In the genomic region with DNA sequence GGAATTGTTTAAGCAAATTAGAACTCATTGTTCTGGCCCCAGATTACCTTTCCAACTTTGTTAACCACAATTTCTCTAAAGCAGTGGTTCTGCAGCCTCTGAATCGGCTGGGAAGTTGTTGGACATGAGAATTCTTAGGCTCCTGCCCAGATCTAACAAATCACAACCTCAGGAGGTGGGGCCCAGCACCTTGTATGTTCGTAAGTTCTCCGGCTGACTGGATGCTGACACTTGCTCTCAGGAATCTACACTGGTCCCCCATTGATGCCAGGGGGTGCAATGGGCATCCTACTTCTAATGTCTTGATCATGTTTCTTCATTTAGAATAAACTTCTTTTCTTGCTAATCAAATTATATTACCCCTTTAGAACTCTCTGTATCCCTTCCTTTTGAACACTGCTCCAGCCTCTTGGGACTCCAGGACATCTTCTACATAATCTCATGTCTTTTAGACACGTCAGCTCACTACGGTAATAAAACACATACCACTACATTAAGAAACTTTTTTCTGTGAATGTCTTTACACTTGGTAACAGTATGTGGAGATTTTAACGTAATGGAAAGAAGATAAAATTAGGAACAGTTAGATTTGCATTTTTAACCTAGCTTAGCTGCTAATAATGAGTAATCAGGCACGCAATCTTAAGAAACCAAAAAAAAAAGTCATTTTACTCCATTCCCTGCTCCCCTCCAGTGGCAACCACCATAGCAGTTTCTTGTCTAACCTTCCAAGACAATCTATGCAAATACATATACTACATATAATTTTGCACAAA, we compare ENCODE assay signal across 1 cellular context.
TF ChIP-seq lines count a peak whose summit lies in the region.

No MANE protein-coding gene starts in this region.

TF ChIP-seq in WTC11, 78 proteins besides CTCF, POLR2A, EP300 and RAD21:
- TF ChIP-seq JAZF1 (CRISPR knock-in tag; IDR thresholded peaks at IDR 0.05) = no peak
- TF ChIP-seq ZNF512 (CRISPR knock-in tag; IDR thresholded peaks at IDR 0.05; ENCODE audit: borderline replicate concordance) = no peak
- TF ChIP-seq MXD4 (CRISPR knock-in tag; IDR thresholded peaks at IDR 0.05; ENCODE audit: borderline replicate concordance) = no peak
- TF ChIP-seq ZNF396 (CRISPR knock-in tag; IDR thresholded peaks at IDR 0.05; ENCODE audit: borderline replicate concordance) = no peak
- TF ChIP-seq E2F5 (CRISPR knock-in tag; IDR thresholded peaks at IDR 0.05) = no peak
- TF ChIP-seq ATF3 (CRISPR knock-in tag; conservative IDR thresholded peaks at IDR 0.05) = no peak
- no peak for TF ChIP-seq PRRX2 (CRISPR knock-in tag; IDR thresholded peaks at IDR 0.05)
- no peak for TF ChIP-seq ZBTB43 (CRISPR knock-in tag; IDR thresholded peaks at IDR 0.05)
- no peak for TF ChIP-seq CREM (CRISPR knock-in tag; IDR thresholded peaks at IDR 0.05)
- TF ChIP-seq ZNF138 (CRISPR knock-in tag; conservative IDR thresholded peaks at IDR 0.05) = no peak
- TF ChIP-seq NR1H2 (CRISPR knock-in tag; IDR thresholded peaks at IDR 0.05) = no peak
- TF ChIP-seq ATF2 (CRISPR knock-in tag; IDR thresholded peaks at IDR 0.05; ENCODE audit: borderline replicate concordance, low read depth) = no peak
- TF ChIP-seq, protein P1, sequence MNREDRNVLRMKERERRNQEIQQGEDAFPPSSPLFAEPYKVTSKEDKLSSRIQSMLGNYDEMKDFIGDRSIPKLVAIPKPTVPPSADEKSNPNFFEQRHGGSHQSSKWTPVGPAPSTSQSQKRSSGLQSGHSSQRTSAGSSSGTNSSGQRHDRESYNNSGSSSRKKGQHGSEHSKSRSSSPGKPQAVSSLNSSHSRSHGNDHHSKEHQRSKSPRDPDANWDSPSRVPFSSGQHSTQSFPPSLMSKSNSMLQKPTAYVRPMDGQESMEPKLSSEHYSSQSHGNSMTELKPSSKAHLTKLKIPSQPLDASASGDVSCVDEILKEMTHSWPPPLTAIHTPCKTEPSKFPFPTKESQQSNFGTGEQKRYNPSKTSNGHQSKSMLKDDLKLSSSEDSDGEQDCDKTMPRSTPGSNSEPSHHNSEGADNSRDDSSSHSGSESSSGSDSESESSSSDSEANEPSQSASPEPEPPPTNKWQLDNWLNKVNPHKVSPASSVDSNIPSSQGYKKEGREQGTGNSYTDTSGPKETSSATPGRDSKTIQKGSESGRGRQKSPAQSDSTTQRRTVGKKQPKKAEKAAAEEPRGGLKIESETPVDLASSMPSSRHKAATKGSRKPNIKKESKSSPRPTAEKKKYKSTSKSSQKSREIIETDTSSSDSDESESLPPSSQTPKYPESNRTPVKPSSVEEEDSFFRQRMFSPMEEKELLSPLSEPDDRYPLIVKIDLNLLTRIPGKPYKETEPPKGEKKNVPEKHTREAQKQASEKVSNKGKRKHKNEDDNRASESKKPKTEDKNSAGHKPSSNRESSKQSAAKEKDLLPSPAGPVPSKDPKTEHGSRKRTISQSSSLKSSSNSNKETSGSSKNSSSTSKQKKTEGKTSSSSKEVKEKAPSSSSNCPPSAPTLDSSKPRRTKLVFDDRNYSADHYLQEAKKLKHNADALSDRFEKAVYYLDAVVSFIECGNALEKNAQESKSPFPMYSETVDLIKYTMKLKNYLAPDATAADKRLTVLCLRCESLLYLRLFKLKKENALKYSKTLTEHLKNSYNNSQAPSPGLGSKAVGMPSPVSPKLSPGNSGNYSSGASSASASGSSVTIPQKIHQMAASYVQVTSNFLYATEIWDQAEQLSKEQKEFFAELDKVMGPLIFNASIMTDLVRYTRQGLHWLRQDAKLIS (CRISPR knock-in tag; IDR thresholded peaks at IDR 0.05; ENCODE audit: borderline replicate concordance) = no peak
- TF ChIP-seq NFATC4 (CRISPR knock-in tag; IDR thresholded peaks at IDR 0.05) = no peak
- no peak for TF ChIP-seq GTF2I (CRISPR knock-in tag; conservative IDR thresholded peaks at IDR 0.05)
- TF ChIP-seq, protein P2, sequence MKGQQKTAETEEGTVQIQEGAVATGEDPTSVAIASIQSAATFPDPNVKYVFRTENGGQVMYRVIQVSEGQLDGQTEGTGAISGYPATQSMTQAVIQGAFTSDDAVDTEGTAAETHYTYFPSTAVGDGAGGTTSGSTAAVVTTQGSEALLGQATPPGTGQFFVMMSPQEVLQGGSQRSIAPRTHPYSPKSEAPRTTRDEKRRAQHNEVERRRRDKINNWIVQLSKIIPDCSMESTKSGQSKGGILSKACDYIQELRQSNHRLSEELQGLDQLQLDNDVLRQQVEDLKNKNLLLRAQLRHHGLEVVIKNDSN (CRISPR knock-in tag; IDR thresholded peaks at IDR 0.05) = no peak
TF ChIP-seq in WTC11: peak in this region for 0.
